In genomic region chr6:75842191-75842590, GRCh38 we compare ENCODE assay signal across 21 cellular contexts.
DNase-seq lines count a peak whose midpoint lies in the region; ATAC-seq, FAIRE-seq and TF ChIP-seq lines count a peak whose summit lies in the region.
"Had no signal": no experiment of that assay in that cellular context is flagged by ENCODE, and none has a peak within 500 bp of the region (broad histone marks: within the 10 kb centered on the region; RNA-seq: fewer than 3 reads in every experiment).

No MANE protein-coding gene starts in this region.

- no peaks in the 10 kb centered on the region for H3K36me3 Mint-ChIP-seq in glutamatergic neuron (ENCODE audit: unreplicated experiment)
- H3K36me3 Mint-ChIP-seq in CD8-positive, alpha-beta memory T cell: peaks cover 4 to 18% (median 6%) of the 10 kb centered on the region in 3 donors
- H3K36me3 Mint-ChIP-seq: CD4-positive, CD25-positive, alpha-beta regulatory T cell had no signal

- TF ChIP-seq CTCF in endothelial cell of umbilical vein (IDR thresholded peaks at IDR 0.05; ENCODE audit: extremely low read depth in 1 of 2, insufficient read depth in 1 of 2, low read depth in 1 of 2, low read length in 2 of 2): no peak
- TF ChIP-seq CTCF in glutamatergic neuron (IDR thresholded peaks at IDR 0.05; ENCODE audit: partially characterized antibody, unreplicated experiment): no peak

- H3K9me3 ChIP-seq in adipocyte (ENCODE audit: control insufficient read depth, low read length) (no peaks in the 10 kb centered on the region), endothelial cell of umbilical vein (replicated peaks; ENCODE audit: control insufficient read depth, insufficient read depth, low read length) (no peaks in the 10 kb centered on the region)
- no peaks in the 10 kb centered on the region for H3K9me3 ChIP-seq in CD8-positive, alpha-beta memory T cell (ENCODE audit: low read length)
- H3K9me3 ChIP-seq: SK-N-SH had no signal

- H3K27me3 ChIP-seq in adipocyte (replicated peaks; ENCODE audit: control insufficient read depth, insufficient read depth, low read length) (no peaks in the 10 kb centered on the region), endothelial cell of umbilical vein (ENCODE audit: control insufficient read depth in 2 of 2, insufficient read depth in 2 of 2, low read length in 2 of 2) (no peaks in the 10 kb centered on the region)
- H3K27me3 ChIP-seq in CD8-positive, alpha-beta memory T cell (ENCODE audit: insufficient read depth, low read length, poor library complexity, severe bottlenecking): no peaks in the 10 kb centered on the region

- no peaks in the 10 kb centered on the region for H3K79me2 ChIP-seq in endothelial cell of umbilical vein (ENCODE audit: control insufficient read depth, insufficient read depth, low read length)

- dilution Hi-C loops in endothelial cell of umbilical vein (cut with MboI; ENCODE audit: extremely low pct_ligation_motif_present, low sequenced_read_pairs): no loop called here

- CTCF ChIA-PET in endothelial cell of umbilical vein (lab: Charles Lee): interaction anchor here (2.0 kb wide), 1 partner anchor 51 kb away, joined by 7 read pairs; no protein-coding TSS in a partner anchor
- CTCF ChIA-PET in CD8-positive, alpha-beta memory T cell (lab: Charles Lee): no interaction called here

- peak overlapping the region; percentile 37 for H3K27ac ChIP-seq in endothelial cell of umbilical vein (ENCODE audit: insufficient read depth, low read depth, low read length)
- no peak overlapping the region for H3K27ac ChIP-seq in CD8-positive, alpha-beta memory T cell (ENCODE audit: low read depth, low read length)
- H3K27ac ChIP-seq: KMS-11 had no signal

- H3K9me3 Mint-ChIP-seq in glutamatergic neuron (ENCODE audit: unreplicated experiment): no peaks in the 10 kb centered on the region
- no peaks in the 10 kb centered on the region for H3K9me3 Mint-ChIP-seq in CD8-positive, alpha-beta memory T cell
- H3K9me3 Mint-ChIP-seq: CD4-positive, CD25-positive, alpha-beta regulatory T cell had no signal

- H3K9me1 ChIP-seq in endothelial cell of umbilical vein (replicated peaks; ENCODE audit: control insufficient read depth, extremely low read depth, insufficient read depth, low read length): no peaks in the 10 kb centered on the region

- H3K4me2 ChIP-seq in endothelial cell of umbilical vein (ENCODE audit: insufficient read depth, low read length): peak overlapping the region; percentile 23
- H3K4me2 ChIP-seq: KMS-11, SK-N-SH had no signal

- H3K4me3 ChIP-seq in adipocyte (ENCODE audit: low read length) (no peak overlapping the region), endothelial cell of umbilical vein (replicated peaks in 1 of 3; ENCODE audit: insufficient read depth in 1 of 3, low read depth in 1 of 3, low read length in 3 of 3) (no peak overlapping the region)
- no peak overlapping the region for H3K4me3 ChIP-seq in CD8-positive, alpha-beta memory T cell (ENCODE audit: low read length)

- FAIRE-seq in endothelial cell of umbilical vein (lab: Jason Lieb, UNC): no peak
- FAIRE-seq: D721Med had no signal

- peaks cover 20% of the 10 kb centered on the region for H3K36me3 ChIP-seq in adipocyte (ENCODE audit: control insufficient read depth, insufficient read depth, low read length, severe bottlenecking)
- peaks cover 2 to 6% of the 10 kb centered on the region in 2 experiments for H3K36me3 ChIP-seq in endothelial cell of umbilical vein (ENCODE audit: control insufficient read depth in 2 of 2, extremely low read depth in 1 of 2, insufficient read depth in 2 of 2, low read length in 2 of 2)
- H3K36me3 ChIP-seq in CD8-positive, alpha-beta memory T cell (ENCODE audit: insufficient read depth, low read length): no peaks in the 10 kb centered on the region

- DNase-seq in EH (ENCODE audit: low read depth) (peak; percentile 54), adipocyte (ENCODE audit: low read depth) (peak; percentile 16), endothelial cell of umbilical vein (ENCODE audit: low read depth, low spot score) (no peak), non-pigmented ciliary epithelial cell (ENCODE audit: low read depth) (peak; percentile 15), glutamatergic neuron (no peak)
- no peak for DNase-seq in stimulated activated naive CD8-positive, alpha-beta T cell treated with anti-CD3 and anti-CD28 coated beads, Interleukin-15, Interleukin-2, amounts not matched to agents 100 U/mL and 50 U/mL, for 24 hours
- no peak for DNase-seq in CD8-positive, alpha-beta memory T cell
- DNase-seq: ACHN; CD4-positive, CD25-positive, alpha-beta regulatory T cell; DMS79; NCI-H1417; NCI-H187; NCI-H345; NCI-H524 treated with DMSO at 0.1 percent for 48 hours; RPMI8226; SHP77 treated with DMSO at 0.1 percent for 48 hours; SK-N-SH had no signal

- no peak for ATAC-seq in stimulated activated naive CD8-positive, alpha-beta T cell treated with anti-CD3 and anti-CD28 coated beads, Interleukin-15, Interleukin-2, amounts not matched to agents 100 U/mL and 50 U/mL, for 24 hours
- ATAC-seq in GM18873 (IDR thresholded peaks at IDR 0.05; ENCODE audit: low FRiP score, unreplicated experiment): no peak

- H2AFZ ChIP-seq in endothelial cell of umbilical vein (ENCODE audit: low read depth, low read length): no peak overlapping the region

- H3K4me3 Mint-ChIP-seq in glutamatergic neuron (ENCODE audit: unreplicated experiment): no peak overlapping the region
- H3K4me3 Mint-ChIP-seq in CD8-positive, alpha-beta memory T cell: no peak overlapping the region
- H3K4me3 Mint-ChIP-seq: B cell; CD4-positive, CD25-positive, alpha-beta regulatory T cell had no signal

- no peak for TF ChIP-seq POLR2A in endothelial cell of umbilical vein (IDR thresholded peaks at IDR 0.05; ENCODE audit: low read depth, low read length)

- intact Hi-C loops in endothelial cell of umbilical vein (cut with micrococcal nuclease): no loop called here

- POLR2A ChIA-PET in endothelial cell of umbilical vein (lab: Charles Lee): interaction anchor here (0.6 kb wide), 1 partner anchor 123 kb away, joined by 3 read pairs; no protein-coding TSS in a partner anchor
- POLR2A ChIA-PET in CD8-positive, alpha-beta memory T cell (lab: Charles Lee): no interaction called here

- no peaks in the 10 kb centered on the region for H3K4me1 ChIP-seq in adipocyte (ENCODE audit: control insufficient read depth, insufficient read depth, low read length)
- H3K4me1 ChIP-seq in endothelial cell of umbilical vein (ENCODE audit: control insufficient read depth, extremely low read depth, insufficient read depth, low read length): peaks cover 22% of the 10 kb centered on the region
- H3K4me1 ChIP-seq in CD8-positive, alpha-beta memory T cell (ENCODE audit: insufficient read depth, low read length): no peaks in the 10 kb centered on the region

- no peaks in the 10 kb centered on the region for H3K27me3 Mint-ChIP-seq in glutamatergic neuron (ENCODE audit: unreplicated experiment)
- H3K27me3 Mint-ChIP-seq in CD8-positive, alpha-beta memory T cell: no peaks in the 10 kb centered on the region

- H4K20me1 ChIP-seq in endothelial cell of umbilical vein (replicated peaks; ENCODE audit: control insufficient read depth, extremely low read depth, insufficient read depth, low read length): no peaks in the 10 kb centered on the region

- H3K9ac ChIP-seq in adipocyte (ENCODE audit: low read length): no peak overlapping the region
- H3K9ac ChIP-seq in endothelial cell of umbilical vein (replicated peaks; ENCODE audit: extremely low read depth, insufficient read depth, low read length): no peak overlapping the region
- H3K9ac ChIP-seq: KMS-11, SK-N-SH had no signal

- no TSS peak for BruUV-seq in endothelial cell of umbilical vein (replicated peaks; lab: Mats Ljungman, UMichigan)

- no peak overlapping the region for H3K27ac Mint-ChIP-seq in glutamatergic neuron (ENCODE audit: unreplicated experiment)
- no peak overlapping the region for H3K27ac Mint-ChIP-seq in CD8-positive, alpha-beta memory T cell
- H3K27ac Mint-ChIP-seq: B cell; CD4-positive, CD25-positive, alpha-beta regulatory T cell had no signal

- no peaks in the 10 kb centered on the region for H3K4me1 Mint-ChIP-seq in glutamatergic neuron (ENCODE audit: low read depth, unreplicated experiment)
- no peaks in the 10 kb centered on the region for H3K4me1 Mint-ChIP-seq in CD8-positive, alpha-beta memory T cell
- H3K4me1 Mint-ChIP-seq: B cell; CD4-positive, CD25-positive, alpha-beta regulatory T cell had no signal

TF ChIP-seq in endothelial cell of umbilical vein, 7 proteins besides CTCF, POLR2A, EP300 and RAD21:
- no peak for TF ChIP-seq POLR2AphosphoS5 (IDR thresholded peaks at IDR 0.05; ENCODE audit: insufficient read depth, low read depth, low read length)
- no peak for TF ChIP-seq MYC (IDR thresholded peaks at IDR 0.05; ENCODE audit: low read depth, low read length)
- no peak for TF ChIP-seq EZH2 (IDR thresholded peaks at IDR 0.05; ENCODE audit: borderline replicate concordance, low read depth, low read length, severe bottlenecking)
- no peak for TF ChIP-seq FOS (IDR thresholded peaks at IDR 0.05; ENCODE audit: borderline replicate concordance, insufficient read depth, low read length)
- no peak for TF ChIP-seq MAX (IDR thresholded peaks at IDR 0.05; ENCODE audit: insufficient read depth, insufficient read length)
- TF ChIP-seq GATA2 (IDR thresholded peaks at IDR 0.05; ENCODE audit: insufficient read depth, insufficient read length, low read depth, low read length): no peak
- TF ChIP-seq JUN (IDR thresholded peaks at IDR 0.05; ENCODE audit: borderline replicate concordance, insufficient read depth, insufficient read length, low read depth): no peak

Comparison
In these comparisons a context has a peak if more than half of its experiments do, and no peak if none do; other contexts are left out.
1. DNase-seq: peak in EH (single experiment), adipocyte (single experiment) and non-pigmented ciliary epithelial cell (single experiment); none in endothelial cell of umbilical vein (single experiment), glutamatergic neuron (single experiment), stimulated activated naive CD8-positive, alpha-beta T cell treated with anti-CD3 and anti-CD28 coated beads, Interleukin-15, Interleukin-2, amounts not matched to agents 100 U/mL and 50 U/mL, for 24 hours (single experiment) and CD8-positive, alpha-beta memory T cell (0 of 5).